8 cellular contexts compared by ENCODE assay signal in genomic region chr19:48330012-48330681, GRCh38. TPM values are rescaled to one million over a fixed set of nuclear protein-coding genes. Genes with fewer than 3 reads are reported as not detected.
DNase-seq lines count a peak whose midpoint lies in the region; ATAC-seq and TF ChIP-seq lines count a peak whose summit lies in the region.

No MANE protein-coding gene starts in this region.

- no peaks in the 10 kb centered on the region for H3K9me3 ChIP-seq in HUES64 (ENCODE audit: insufficient read depth, low read depth, low read length)
- no peaks in the 10 kb centered on the region for H3K9me3 ChIP-seq in OCI-LY1 (ENCODE audit: low read length)
- no peaks in the 10 kb centered on the region for H3K9me3 ChIP-seq in osteoblast (ENCODE audit: low read depth, low read length)
- H3K9me3 ChIP-seq in thoracic aorta: no peaks in the 10 kb centered on the region

- H4K20me1 ChIP-seq in OCI-LY1 (ENCODE audit: insufficient read depth, low read length): no peaks in the 10 kb centered on the region
- H4K20me1 ChIP-seq in osteoblast (ENCODE audit: insufficient read depth, low read length): peaks cover 26% of the 10 kb centered on the region

- H3K79me2 ChIP-seq in OCI-LY1 (ENCODE audit: insufficient read depth, low read length) (no peaks in the 10 kb centered on the region), osteoblast (ENCODE audit: insufficient read depth, low read length) (peaks cover 41% of the 10 kb centered on the region)

- H3K27ac Mint-ChIP-seq in activated T-helper 17 cell treated with anti-CD3 and anti-CD28 coated beads, Interleukin-2, amount 50 U/mL, for 72 hours: peak overlapping the region; percentile 84

- H3K9me2 ChIP-seq in OCI-LY1 (ENCODE audit: low read depth, low read length): no peaks in the 10 kb centered on the region

- no peak for ATAC-seq in activated T-helper 17 cell treated with anti-CD3 and anti-CD28 coated beads, Interleukin-2, amount 50 U/mL, for 72 hours (replicated peaks)
- ATAC-seq in thoracic aorta (ENCODE audit: insufficient number of reproducible peaks, low FRiP score, low read depth) (no peak), GM18858 (IDR thresholded peaks at IDR 0.05; ENCODE audit: unreplicated experiment) (no peak)

- peaks cover 84% of the 10 kb centered on the region for H3K36me3 Mint-ChIP-seq in activated T-helper 17 cell treated with anti-CD3 and anti-CD28 coated beads, Interleukin-2, amount 50 U/mL, for 72 hours (ENCODE audit: low read depth)

- 0 out of 2 replicates have a peak, but pooled peaks cover 2% of the 10 kb centered on the region for H3K27me3 ChIP-seq in HUES64 (ENCODE audit: insufficient read depth, low read length)
- H3K27me3 ChIP-seq in OCI-LY1 (ENCODE audit: insufficient read depth, low read length): no peaks in the 10 kb centered on the region
- H3K27me3 ChIP-seq in osteoblast (ENCODE audit: insufficient read depth, low read length): no peaks in the 10 kb centered on the region
- H3K27me3 ChIP-seq in thoracic aorta (replicated peaks; ENCODE audit: insufficient read depth): no peaks in the 10 kb centered on the region

- peak overlapping the region; percentile 91 for H3K4me3 Mint-ChIP-seq in activated T-helper 17 cell treated with anti-CD3 and anti-CD28 coated beads, Interleukin-2, amount 50 U/mL, for 72 hours

- no peaks in the 10 kb centered on the region for H3K27me3 Mint-ChIP-seq in activated T-helper 17 cell treated with anti-CD3 and anti-CD28 coated beads, Interleukin-2, amount 50 U/mL, for 72 hours

- DNase-seq in germinal center (ENCODE audit: low spot score) (peak; percentile 86), osteoblast (ENCODE audit: insufficient read length, low spot score, missing footprints) (peak; percentile 38), thoracic aorta (ENCODE audit: low spot score) (no peak)

- no peak overlapping the region for H3K27ac ChIP-seq in HUES64 (ENCODE audit: low read depth, low read length)
- peak overlapping the region; percentile 94 for H3K27ac ChIP-seq in OCI-LY1 (ENCODE audit: low read depth, low read length, poor library complexity, severe bottlenecking)
- H3K27ac ChIP-seq in osteoblast (ENCODE audit: low read depth, low read length): no peak overlapping the region
- H3K27ac ChIP-seq in thoracic aorta: no peak overlapping the region

- no peaks in the 10 kb centered on the region for H3K9me3 Mint-ChIP-seq in activated T-helper 17 cell treated with anti-CD3 and anti-CD28 coated beads, Interleukin-2, amount 50 U/mL, for 72 hours

- H3K36me3 ChIP-seq in HUES64 (ENCODE audit: insufficient read depth, low read length): no peaks in the 10 kb centered on the region
- no peaks in the 10 kb centered on the region for H3K36me3 ChIP-seq in OCI-LY1 (ENCODE audit: insufficient read depth, low read length)
- H3K36me3 ChIP-seq in osteoblast (ENCODE audit: insufficient read depth, low read length): peaks cover 34% of the 10 kb centered on the region
- H3K36me3 ChIP-seq in thoracic aorta: peaks cover 4% of the 10 kb centered on the region

- TF ChIP-seq CTCF in GM12872 (IDR thresholded peaks at IDR 0.05; ENCODE audit: insufficient read depth, low read depth, low read length): peak; percentile 18; the same call in 1 of the 3 replicates
- no peak for TF ChIP-seq CTCF in OCI-LY1 (IDR thresholded peaks at IDR 0.05; ENCODE audit: low read length)
- TF ChIP-seq CTCF in osteoblast (IDR thresholded peaks at IDR 0.05; ENCODE audit: extremely low read depth, low read depth, low read length): no peak
- no peak for TF ChIP-seq CTCF in thoracic aorta (IDR thresholded peaks at IDR 0.05)

- H3F3A ChIP-seq in OCI-LY1 (ENCODE audit: insufficient read depth, low read length): no peaks in the 10 kb centered on the region

- H3K9ac ChIP-seq in HUES64 (ENCODE audit: low read depth, low read length) (no peak overlapping the region), OCI-LY1 (ENCODE audit: low read length) (peak overlapping the region; percentile 81)

- WGBS in HUES64: 68% methylated on average over 41 of the region's 41 CpGs

- H3K4me3 ChIP-seq in HUES64 (ENCODE audit: low read length) (peak overlapping the region; percentile 58), OCI-LY1 (ENCODE audit: low read depth, low read length, poor library complexity, severe bottlenecking) (peak overlapping the region; percentile 61), osteoblast (ENCODE audit: insufficient read depth, low read length) (no peak overlapping the region), thoracic aorta (peak overlapping the region; percentile 29)

- H3K4me1 ChIP-seq in HUES64 (ENCODE audit: insufficient read depth, low read length) (peaks cover 14% of the 10 kb centered on the region), OCI-LY1 (ENCODE audit: insufficient read depth, low read length, severe bottlenecking) (peaks cover 58% of the 10 kb centered on the region), osteoblast (ENCODE audit: insufficient read depth, low read length) (peaks cover 41% of the 10 kb centered on the region), thoracic aorta (ENCODE audit: control insufficient read depth in 1 of 2, low read depth in 2 of 2) (peaks cover 9 to 44% of the 10 kb centered on the region in 2 donors)

- peak overlapping the region; percentile 83 for H3K4me2 ChIP-seq in OCI-LY1 (ENCODE audit: low read length)
- no peak overlapping the region for H3K4me2 ChIP-seq in osteoblast (ENCODE audit: insufficient read depth, low read length)

- no peak overlapping the region for H2AFZ ChIP-seq in OCI-LY1 (ENCODE audit: low read length)
- H2AFZ ChIP-seq in osteoblast (ENCODE audit: low read length): no peak overlapping the region

- H3K4me1 Mint-ChIP-seq in activated T-helper 17 cell treated with anti-CD3 and anti-CD28 coated beads, Interleukin-2, amount 50 U/mL, for 72 hours: peaks cover 28% of the 10 kb centered on the region

RNA-seq across cellular contexts. Expression of gene EMP3, which starts 4.8 kb away (rescaled TPM):
- 15.2 TPM for polyA plus RNA-seq in HUES64 (2013, experiment 1 of 2)
- polyA plus RNA-seq in HUES64 (2013, experiment 2 of 2): 19.2 TPM
- 100 to 1,000 TPM; 190 to 192 TPM for total RNA-seq in activated T-helper 17 cell treated with anti-CD3 and anti-CD28 coated beads, Interleukin-2, amount 50 U/mL, for 72 hours
- 185 and 216 TPM in 2 replicates for total RNA-seq in osteoblast
- total RNA-seq in thoracic aorta: 10 to 100 TPM; 61.7 to 95.7 TPM

RNA-seq across cellular contexts. Expression of gene TMEM143, which starts 33.6 kb away (rescaled TPM):
- polyA plus RNA-seq in HUES64 (2013, experiment 1 of 2): 7.1 TPM
- polyA plus RNA-seq in HUES64 (2013, experiment 2 of 2): 8.2 TPM
- 10 to 100 TPM; 20.5 to 33.7 TPM for total RNA-seq in activated T-helper 17 cell treated with anti-CD3 and anti-CD28 coated beads, Interleukin-2, amount 50 U/mL, for 72 hours
- total RNA-seq in osteoblast: 4.3 and 4.7 TPM in 2 replicates
- total RNA-seq in thoracic aorta: 10 to 100 TPM in 1 of 2 donors, 1 to 10 TPM in 1; 6.3 to 18.4 TPM

RNA-seq across cellular contexts. Expression of gene SYNGR4, which starts 34.0 kb away (rescaled TPM):
- polyA plus RNA-seq in HUES64 (2013, experiment 1 of 2): 0.30 TPM
- not detected for polyA plus RNA-seq in HUES64 (2013, experiment 2 of 2)
- not detected for total RNA-seq in activated T-helper 17 cell treated with anti-CD3 and anti-CD28 coated beads, Interleukin-2, amount 50 U/mL, for 72 hours
- total RNA-seq in osteoblast (not detected in 2 replicates), thoracic aorta (not detected)
